ENCODE assay signal across 30 cellular contexts in the genomic region with DNA sequence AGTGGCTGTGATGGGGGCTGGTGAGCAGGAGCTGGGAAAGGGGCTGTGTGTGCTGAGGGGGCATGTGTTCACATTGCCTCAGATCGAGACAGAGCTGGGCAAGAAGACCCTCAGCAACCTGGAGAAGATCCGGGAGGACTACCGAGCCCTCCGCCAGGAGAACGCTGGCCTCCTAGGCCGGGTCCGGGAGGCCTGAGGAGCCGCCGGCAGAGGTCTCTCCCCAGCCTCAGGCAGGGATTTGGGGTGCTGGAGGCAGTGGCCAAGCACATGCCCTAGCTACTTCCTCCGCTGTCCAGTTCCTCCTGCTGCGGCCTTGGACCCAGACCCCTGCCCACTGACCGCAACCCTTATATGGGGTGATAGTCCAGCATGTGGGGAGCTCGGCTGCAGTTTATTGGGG. TPM values are rescaled to one million over a fixed set of nuclear protein-coding genes. Genes with fewer than 3 reads are reported as not detected.
"Had no signal": no experiment of that assay in that cellular context is flagged by ENCODE, and none has a peak within 500 bp of the region (broad histone marks: within the 10 kb centered on the region; RNA-seq: fewer than 3 reads in every experiment).

No MANE protein-coding gene starts in this region.

- H3K27me3 Mint-ChIP-seq: naive thymus-derived CD8-positive, alpha-beta T cell; stimulated activated naive B cell treated with anti-CD40 and anti-IgM and Interleukin-4, amounts not matched to agents 10 μg/mL and 1 μg/mL and 100 μg/mL, for 72 hours; stimulated activated naive CD8-positive, alpha-beta T cell treated with anti-CD3 and anti-CD28 coated beads, Interleukin-15, Interleukin-2, amounts not matched to agents 100 ng/mL and 50 ng/mL, for 24 hours had no signal

- H3K27ac ChIP-seq: dorsolateral prefrontal cortex, epithelial cell of prostate, gastrocnemius medialis, heart right ventricle, lower lobe of right lung, ovary, psoas muscle, sigmoid colon, suprapubic skin, transverse colon, upper lobe of right lung, uterus had no signal

- H3K4me3 Mint-ChIP-seq: endodermal cell; nephron progenitor cell; stimulated activated naive B cell treated with anti-CD40 and anti-IgM and Interleukin-4, amounts not matched to agents 10 μg/mL and 1 μg/mL and 100 μg/mL, for 72 hours; stimulated activated naive CD8-positive, alpha-beta T cell treated with anti-CD3 and anti-CD28 coated beads, Interleukin-15, Interleukin-2, amounts not matched to agents 100 ng/mL and 50 ng/mL, for 24 hours had no signal

- DNase-seq: dorsolateral prefrontal cortex; effector CD4-positive, alpha-beta T cell; endodermal cell; foreskin fibroblast; gastrocnemius medialis; glutamatergic neuron; heart right ventricle; hippocampal formation; immature natural killer cell; islet precursor cell; left ventricle myocardium superior; lower lobe of right lung; nephron progenitor cell; ovary; psoas muscle; right cardiac atrium; sigmoid colon; stimulated activated CD4-positive, alpha-beta T cell treated with anti-CD3 and anti-CD28 coated beads, Interleukin-4, amount 100 ng/mL, for 4 hours; stimulated activated naive B cell treated with anti-CD40 and anti-IgM and Interleukin-4, amounts not matched to agents 10 μg/mL and 1 μg/mL and 100 μg/mL, for 72 hours; transverse colon; upper lobe of right lung; uterus had no signal

- H3K36me3 ChIP-seq: ovary, transverse colon, upper lobe of right lung, uterus had no signal

- H3K27ac Mint-ChIP-seq: endodermal cell; stimulated activated naive B cell treated with anti-CD40 and anti-IgM and Interleukin-4, amounts not matched to agents 10 μg/mL and 1 μg/mL and 100 μg/mL, for 72 hours had no signal

- H3K9me3 ChIP-seq: gastrocnemius medialis, heart right ventricle, lower lobe of right lung, ovary, psoas muscle, sigmoid colon, suprapubic skin, transverse colon, upper lobe of right lung, uterus had no signal

- H3K4me1 Mint-ChIP-seq: endodermal cell, nephron progenitor cell had no signal

- H3K4me3 ChIP-seq: dorsolateral prefrontal cortex, gastrocnemius medialis, heart right ventricle, lower lobe of right lung, ovary, psoas muscle, sigmoid colon, suprapubic skin, transverse colon, upper lobe of right lung, uterus had no signal

- H3K9me3 Mint-ChIP-seq: immature natural killer cell; naive thymus-derived CD8-positive, alpha-beta T cell; stimulated activated naive B cell treated with anti-CD40 and anti-IgM and Interleukin-4, amounts not matched to agents 10 μg/mL and 1 μg/mL and 100 μg/mL, for 72 hours; stimulated activated naive CD8-positive, alpha-beta T cell treated with anti-CD3 and anti-CD28 coated beads, Interleukin-15, Interleukin-2, amounts not matched to agents 100 ng/mL and 50 ng/mL, for 24 hours had no signal

- ATAC-seq: esophagus mucosa; gastrocnemius medialis; heart right ventricle; left ventricle myocardium superior; lower lobe of right lung; naive thymus-derived CD8-positive, alpha-beta T cell; psoas muscle; right cardiac atrium; stimulated activated naive B cell treated with anti-CD40 and anti-IgM and Interleukin-4, amounts not matched to agents 10 μg/mL and 1 μg/mL and 100 μg/mL, for 72 hours; upper lobe of right lung had no signal

- H3K27me3 ChIP-seq: gastrocnemius medialis, heart right ventricle, ovary, sigmoid colon, suprapubic skin, transverse colon, upper lobe of right lung, uterus had no signal

- H3K4me1 ChIP-seq: gastrocnemius medialis, heart right ventricle, lower lobe of right lung, psoas muscle, sigmoid colon, suprapubic skin, transverse colon, upper lobe of right lung, uterus had no signal

RNA-seq across cellular contexts. Expression of gene FOXP3, which starts 14.4 kb away (rescaled TPM):
- total RNA-seq: gastrocnemius medialis, left ventricle myocardium superior, lower lobe of right lung, mesenteric fat pad, psoas muscle, sigmoid colon, skeletal muscle tissue, transverse colon, uterus had no signal

RNA-seq across cellular contexts. Expression of gene CACNA1F, which starts 16.9 kb away (rescaled TPM):
- total RNA-seq: gastrocnemius medialis, mesenteric fat pad, myocyte, skeletal muscle tissue had no signal
